In genomic region chr4:1882850-1883271, GRCh38 we compare ENCODE assay signal across 1 cellular context.
TF ChIP-seq lines count a peak whose summit lies in the region.

No MANE protein-coding gene starts in this region.

TF ChIP-seq in K562, 482 proteins besides CTCF, POLR2A, EP300 and RAD21 (continued from another document and continues in another):
- TF ChIP-seq ZNF518B (CRISPR knock-in tag; IDR thresholded peaks at IDR 0.05), result no peak
- peak; percentile 95 for TF ChIP-seq PML (IDR thresholded peaks at IDR 0.05; ENCODE audit: low read length)
- no peak for TF ChIP-seq SNIP1 (IDR thresholded peaks at IDR 0.05; ENCODE audit: low read depth)
- TF ChIP-seq MTA3 (IDR thresholded peaks at IDR 0.05; ENCODE audit: borderline replicate concordance), result peak; percentile 27; the same call in 1 of the 2 replicates
- no peak for TF ChIP-seq BRD4 (IDR thresholded peaks at IDR 0.05)
- no peak for TF ChIP-seq JUN (IDR thresholded peaks at IDR 0.05; ENCODE audit: borderline replicate concordance, low read depth, low read length)
- TF ChIP-seq JUN (CRISPR knock-in tag; IDR thresholded peaks at IDR 0.05; ENCODE audit: borderline replicate concordance), result no peak
- peak; percentile 77 to 95; a peak in 3 of 4 replicates for TF ChIP-seq RCOR1 (IDR thresholded peaks at IDR 0.05; ENCODE audit: borderline replicate concordance in 1 of 2, low read depth in 2 of 2, low read length in 2 of 2)
- peak; percentile 99 for TF ChIP-seq CBFA2T2 (conservative IDR thresholded peaks at IDR 0.05)
- no peak for TF ChIP-seq MYBL2 (IDR thresholded peaks at IDR 0.05; ENCODE audit: low read depth)
- no peak for TF ChIP-seq MYBL2 (CRISPR knock-in tag; IDR thresholded peaks at IDR 0.05; ENCODE audit: borderline replicate concordance)
- no peak for TF ChIP-seq RERE (CRISPR knock-in tag; IDR thresholded peaks at IDR 0.05; ENCODE audit: borderline replicate concordance)
- peak; percentile 61; the same call in 1 of the 2 replicates for TF ChIP-seq ATF7 (IDR thresholded peaks at IDR 0.05)
- TF ChIP-seq XRCC3 (IDR thresholded peaks at IDR 0.05), result no peak
- TF ChIP-seq, protein P1, sequence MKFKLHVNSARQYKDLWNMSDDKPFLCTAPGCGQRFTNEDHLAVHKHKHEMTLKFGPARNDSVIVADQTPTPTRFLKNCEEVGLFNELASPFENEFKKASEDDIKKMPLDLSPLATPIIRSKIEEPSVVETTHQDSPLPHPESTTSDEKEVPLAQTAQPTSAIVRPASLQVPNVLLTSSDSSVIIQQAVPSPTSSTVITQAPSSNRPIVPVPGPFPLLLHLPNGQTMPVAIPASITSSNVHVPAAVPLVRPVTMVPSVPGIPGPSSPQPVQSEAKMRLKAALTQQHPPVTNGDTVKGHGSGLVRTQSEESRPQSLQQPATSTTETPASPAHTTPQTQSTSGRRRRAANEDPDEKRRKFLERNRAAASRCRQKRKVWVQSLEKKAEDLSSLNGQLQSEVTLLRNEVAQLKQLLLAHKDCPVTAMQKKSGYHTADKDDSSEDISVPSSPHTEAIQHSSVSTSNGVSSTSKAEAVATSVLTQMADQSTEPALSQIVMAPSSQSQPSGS (CRISPR knock-in tag; IDR thresholded peaks at IDR 0.05), result no peak
- TF ChIP-seq JUND (IDR thresholded peaks at IDR 0.05; ENCODE audit: borderline replicate concordance, low read depth, low read length), result peak; percentile 36; the same call in 1 of the 2 replicates
- TF ChIP-seq JUND (tag; IDR thresholded peaks at IDR 0.05; ENCODE audit: borderline replicate concordance, low read depth, low read length), result peak; percentile 72; the same call in 1 of the 3 replicates
- no peak for TF ChIP-seq ARHGAP35 (IDR thresholded peaks at IDR 0.05; ENCODE audit: partially characterized antibody)
- TF ChIP-seq LEF1 (IDR thresholded peaks at IDR 0.05), result peak; percentile 56; the same call in 1 of the 2 replicates
- no peak for TF ChIP-seq TRIM28 (IDR thresholded peaks at IDR 0.05)
- peak in 1 of 2 experiments; percentile 84; a peak in 2 of 4 replicates for TF ChIP-seq ZNF639 (CRISPR knock-in tag; conservative IDR thresholded peaks at IDR 0.05 in 1 of 2, IDR thresholded peaks at IDR 0.05 in 1 of 2)
- TF ChIP-seq NFRKB (IDR thresholded peaks at IDR 0.05; ENCODE audit: low read depth), result no peak
- TF ChIP-seq ZBTB2 (IDR thresholded peaks at IDR 0.05), result peak; percentile 52; the same call in 1 of the 2 replicates
- TF ChIP-seq POLR3A (IDR thresholded peaks at IDR 0.05; ENCODE audit: borderline replicate concordance, extremely low read depth, insufficient read depth, insufficient read length), result no peak
- no peak for TF ChIP-seq ZNF239 (CRISPR knock-in tag; IDR thresholded peaks at IDR 0.05)
- TF ChIP-seq ZNF143 (CRISPR knock-in tag; IDR thresholded peaks at IDR 0.05), result no peak
- TF ChIP-seq DPF2 (IDR thresholded peaks at IDR 0.05), result peak; percentile 96
- TF ChIP-seq TEAD4 (IDR thresholded peaks at IDR 0.05; ENCODE audit: low read length), result peak; percentile 98
- no peak for TF ChIP-seq TEAD4 (CRISPR knock-in tag; IDR thresholded peaks at IDR 0.05; ENCODE audit: borderline replicate concordance)
- peak; percentile 98 for TF ChIP-seq PHB2 (IDR thresholded peaks at IDR 0.05; ENCODE audit: low read depth)
- TF ChIP-seq TEAD1 (CRISPR knock-in tag; IDR thresholded peaks at IDR 0.05), result 0 out of 4 replicates have a peak, but pooled peaks of 1 of the 2 experiments have one; percentile 33
- peak; percentile 96 for TF ChIP-seq FOXM1 (IDR thresholded peaks at IDR 0.05; ENCODE audit: low read depth)
- no peak for TF ChIP-seq FOXM1 (CRISPR knock-in tag; IDR thresholded peaks at IDR 0.05; ENCODE audit: low read depth)
- TF ChIP-seq PRPF4 (IDR thresholded peaks at IDR 0.05; ENCODE audit: insufficient read depth, low read depth, low read length, poor library complexity, severe bottlenecking), result no peak
- no peak for TF ChIP-seq ZBTB8A (IDR thresholded peaks at IDR 0.05; ENCODE audit: partially characterized antibody)
- TF ChIP-seq SOX6 (IDR thresholded peaks at IDR 0.05), result peak; percentile 91
- TF ChIP-seq CCNT2 (IDR thresholded peaks at IDR 0.05; ENCODE audit: borderline replicate concordance, extremely low read depth, insufficient read length, low read depth, low read length), result peak; percentile 63
- TF ChIP-seq ZC3H8 (IDR thresholded peaks at IDR 0.05), result 0 out of 2 replicates have a peak, but pooled peaks have one; percentile 26
- TF ChIP-seq CHD1 (IDR thresholded peaks at IDR 0.05; ENCODE audit: low read length), result no peak
- TF ChIP-seq PPARD (CRISPR knock-in tag; IDR thresholded peaks at IDR 0.05), result no peak
- TF ChIP-seq, protein P2, sequence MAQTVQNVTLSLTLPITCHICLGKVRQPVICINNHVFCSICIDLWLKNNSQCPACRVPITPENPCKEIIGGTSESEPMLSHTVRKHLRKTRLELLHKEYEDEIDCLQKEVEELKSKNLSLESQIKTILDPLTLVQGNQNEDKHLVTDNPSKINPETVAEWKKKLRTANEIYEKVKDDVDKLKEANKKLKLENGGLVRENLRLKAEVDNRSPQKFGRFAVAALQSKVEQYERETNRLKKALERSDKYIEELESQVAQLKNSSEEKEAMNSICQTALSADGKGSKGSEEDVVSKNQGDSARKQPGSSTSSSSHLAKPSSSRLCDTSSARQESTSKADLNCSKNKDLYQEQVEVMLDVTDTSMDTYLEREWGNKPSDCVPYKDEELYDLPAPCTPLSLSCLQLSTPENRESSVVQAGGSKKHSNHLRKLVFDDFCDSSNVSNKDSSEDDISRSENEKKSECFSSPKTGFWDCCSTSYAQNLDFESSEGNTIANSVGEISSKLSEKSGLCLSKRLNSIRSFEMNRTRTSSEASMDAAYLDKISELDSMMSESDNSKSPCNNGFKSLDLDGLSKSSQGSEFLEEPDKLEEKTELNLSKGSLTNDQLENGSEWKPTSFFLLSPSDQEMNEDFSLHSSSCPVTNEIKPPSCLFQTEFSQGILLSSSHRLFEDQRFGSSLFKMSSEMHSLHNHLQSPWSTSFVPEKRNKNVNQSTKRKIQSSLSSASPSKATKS (CRISPR knock-in tag; IDR thresholded peaks at IDR 0.05), result no peak
- no peak for TF ChIP-seq TAF7 (tag; IDR thresholded peaks at IDR 0.05)
- TF ChIP-seq KHSRP (IDR thresholded peaks at IDR 0.05), result peak; percentile 80; the same call in 1 of the 2 replicates
